ENCODE assay signal across 1 cellular context in the genomic region with DNA sequence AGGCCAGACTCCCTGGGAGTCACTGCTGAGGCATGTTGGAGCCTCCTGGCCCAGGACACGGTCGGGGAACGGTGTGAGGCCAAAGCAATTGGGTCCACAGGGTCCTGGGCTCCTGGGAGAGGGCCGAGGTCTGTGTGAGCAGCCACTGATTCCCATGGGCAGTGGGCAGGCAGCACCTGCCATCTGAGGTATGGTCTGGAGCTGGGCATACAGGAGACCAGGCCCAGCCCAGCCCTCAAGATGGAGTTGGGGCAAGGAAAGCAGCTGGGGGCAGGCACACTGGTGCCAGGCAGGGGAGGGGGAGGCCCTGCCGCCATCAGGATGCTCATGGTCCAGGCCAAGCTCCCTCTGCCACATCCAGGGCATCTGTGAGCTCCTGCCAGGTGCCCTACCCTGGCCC.
TF ChIP-seq lines count a peak whose summit lies in the region.

No MANE protein-coding gene starts in this region.

TF ChIP-seq in H1, 55 proteins besides CTCF, POLR2A, EP300 and RAD21:
- TF ChIP-seq EGR1 (IDR thresholded peaks at IDR 0.05; ENCODE audit: borderline replicate concordance, low read depth, low read length) (no peak), BCL11A (IDR thresholded peaks at IDR 0.05; ENCODE audit: low read depth in 2 of 2, low read length in 2 of 2) (no peak), BRCA1 (IDR thresholded peaks at IDR 0.05; ENCODE audit: low read depth, low read length) (no peak), CREB1 (IDR thresholded peaks at IDR 0.05) (no peak), SAP30 (IDR thresholded peaks at IDR 0.05; ENCODE audit: insufficient read depth, insufficient replicate concordance, low read length) (no peak), CHD2 (IDR thresholded peaks at IDR 0.05; ENCODE audit: low read length) (no peak), KDM4A (IDR thresholded peaks at IDR 0.05; ENCODE audit: low read depth, low read length, severe bottlenecking) (no peak), RNF2 (IDR thresholded peaks at IDR 0.05; ENCODE audit: borderline replicate concordance, low read depth, low read length, missing control alignments, poor library complexity, severe bottlenecking) (no peak), MAFK (IDR thresholded peaks at IDR 0.05; ENCODE audit: low read depth, low read length) (no peak), RFX5 (IDR thresholded peaks at IDR 0.05; ENCODE audit: borderline replicate concordance, low read depth, low read length) (no peak), SIX5 (IDR thresholded peaks at IDR 0.05; ENCODE audit: low read depth, low read length) (no peak), HDAC6 (IDR thresholded peaks at IDR 0.05; ENCODE audit: low read depth, low read length) (no peak), KDM5A (IDR thresholded peaks at IDR 0.05; ENCODE audit: low read length) (no peak), CBX5 (IDR thresholded peaks at IDR 0.05; ENCODE audit: low read depth, low read length) (no peak), BACH1 (IDR thresholded peaks at IDR 0.05; ENCODE audit: low read length) (no peak)
- TF ChIP-seq, protein P1, sequence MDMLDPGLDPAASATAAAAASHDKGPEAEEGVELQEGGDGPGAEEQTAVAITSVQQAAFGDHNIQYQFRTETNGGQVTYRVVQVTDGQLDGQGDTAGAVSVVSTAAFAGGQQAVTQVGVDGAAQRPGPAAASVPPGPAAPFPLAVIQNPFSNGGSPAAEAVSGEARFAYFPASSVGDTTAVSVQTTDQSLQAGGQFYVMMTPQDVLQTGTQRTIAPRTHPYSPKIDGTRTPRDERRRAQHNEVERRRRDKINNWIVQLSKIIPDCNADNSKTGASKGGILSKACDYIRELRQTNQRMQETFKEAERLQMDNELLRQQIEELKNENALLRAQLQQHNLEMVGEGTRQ (IDR thresholded peaks at IDR 0.05; ENCODE audit: low read length) = no peak
- TF ChIP-seq, protein P2, sequence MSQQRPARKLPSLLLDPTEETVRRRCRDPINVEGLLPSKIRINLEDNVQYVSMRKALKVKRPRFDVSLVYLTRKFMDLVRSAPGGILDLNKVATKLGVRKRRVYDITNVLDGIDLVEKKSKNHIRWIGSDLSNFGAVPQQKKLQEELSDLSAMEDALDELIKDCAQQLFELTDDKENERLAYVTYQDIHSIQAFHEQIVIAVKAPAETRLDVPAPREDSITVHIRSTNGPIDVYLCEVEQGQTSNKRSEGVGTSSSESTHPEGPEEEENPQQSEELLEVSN (IDR thresholded peaks at IDR 0.05) = no peak
